ENCODE assay signal across 9 cellular contexts in the genomic region with DNA sequence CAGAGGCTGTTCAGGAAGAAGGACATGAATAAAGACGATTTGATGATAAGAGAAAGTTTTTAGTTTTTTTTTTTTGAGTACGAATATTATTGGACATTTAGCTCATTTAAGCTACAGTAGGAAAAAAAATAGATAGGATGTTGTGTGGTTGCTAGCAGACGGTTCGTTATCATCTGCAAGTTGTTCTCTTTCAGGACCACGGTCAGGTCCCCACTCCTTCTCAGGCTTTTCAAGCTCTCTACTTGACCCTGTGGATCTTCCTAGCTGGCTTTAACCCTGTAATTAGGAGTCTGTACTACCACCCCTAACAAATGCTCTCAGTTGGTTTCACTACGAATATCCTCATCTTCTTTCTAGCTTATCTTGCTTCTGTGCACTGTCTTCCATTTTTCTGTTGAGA. TPM values are rescaled to one million over a fixed set of nuclear protein-coding genes. Genes with fewer than 3 reads are reported as not detected.
DNase-seq lines count a peak whose midpoint lies in the region; ATAC-seq, FAIRE-seq and TF ChIP-seq lines count a peak whose summit lies in the region.
"Had no signal": no experiment of that assay in that cellular context is flagged by ENCODE, and none has a peak within 500 bp of the region (broad histone marks: within the 10 kb centered on the region; RNA-seq: fewer than 3 reads in every experiment).

No MANE protein-coding gene starts in this region.

- POLR2A ChIA-PET in naive thymus-derived CD8-positive, alpha-beta T cell (lab: Charles Lee), result no interaction called here

- H3K4me3 Mint-ChIP-seq in naive thymus-derived CD8-positive, alpha-beta T cell, result peak overlapping the region in 7 of 10 donors; percentile 2 to 87 (median 83)

- ATAC-seq in naive thymus-derived CD8-positive, alpha-beta T cell, result no peak
- ATAC-seq in GM18870 (IDR thresholded peaks at IDR 0.05; ENCODE audit: unreplicated experiment), result no peak
- ATAC-seq in HG03378 (IDR thresholded peaks at IDR 0.05; ENCODE audit: unreplicated experiment), result no peak
- no peak for ATAC-seq in GM21717 (IDR thresholded peaks at IDR 0.05; ENCODE audit: unreplicated experiment)

- TF ChIP-seq CTCF in GM13976 (IDR thresholded peaks at IDR 0.05; ENCODE audit: borderline replicate concordance, control extremely low read depth, extremely low read depth, insufficient read depth, missing control alignments), result no peak
- no peak for TF ChIP-seq CTCF in bronchial epithelial cell (IDR thresholded peaks at IDR 0.05; ENCODE audit: insufficient read depth, low read length, severe bottlenecking)

- peak; percentile 79 for FAIRE-seq in bronchial epithelial cell (lab: Jason Lieb, UNC)
- FAIRE-seq: islet of Langerhans had no signal

- H3K4me3 ChIP-seq in bronchial epithelial cell (ENCODE audit: low read depth, low read length), result no peak overlapping the region

- H3K36me3 ChIP-seq in bronchial epithelial cell (ENCODE audit: control insufficient read depth, insufficient read depth, low read length), result no peaks in the 10 kb centered on the region

- no peaks in the 10 kb centered on the region for H3K36me3 Mint-ChIP-seq in naive thymus-derived CD8-positive, alpha-beta T cell

- H3K9me3 Mint-ChIP-seq in naive thymus-derived CD8-positive, alpha-beta T cell, result peaks cover 0 to 8% (median 3%) of the 10 kb centered on the region in 9 donors

- in situ Hi-C loops in GM13976 (cut with MboI; ENCODE audit: low sequenced_read_pairs, unreplicated experiment), result no loop called here

- H3K27me3 Mint-ChIP-seq in naive thymus-derived CD8-positive, alpha-beta T cell, result peaks cover 7 to 27% (median 15%) of the 10 kb centered on the region in 5 donors

- H3K4me1 Mint-ChIP-seq in naive thymus-derived CD8-positive, alpha-beta T cell, result peaks cover 10 to 38% (median 23%) of the 10 kb centered on the region in 4 donors

- peak; percentile 24 for DNase-seq in GM13976 (ENCODE audit: low spot score)
- DNase-seq in MV-4-11 (lab: John Stamatoyannopoulos, UW), result peak; percentile 9
- DNase-seq in bronchial epithelial cell (ENCODE audit: low read depth), result peak; percentile 37
- DNase-seq in naive thymus-derived CD8-positive, alpha-beta T cell, result peak in 8 of 10 donors; percentile 4 to 47 (median 28)
- no peak for DNase-seq in 8988T

- H3K27me3 ChIP-seq in bronchial epithelial cell (ENCODE audit: control insufficient read depth, insufficient read depth, low read length), result peaks cover 10% of the 10 kb centered on the region

- H3K27ac Mint-ChIP-seq in naive thymus-derived CD8-positive, alpha-beta T cell, result no peak overlapping the region

RNA-seq across cellular contexts. Expression of a gene that starts 1.1 kb away (rescaled TPM):
- not detected in 2 replicates for total RNA-seq in bronchial epithelial cell
- total RNA-seq in naive thymus-derived CD8-positive, alpha-beta T cell, result under 1 TPM; 0.26 to 0.58 TPM
- polyA plus RNA-seq in naive thymus-derived CD8-positive, alpha-beta T cell, result not detected
